10 cellular contexts compared by ENCODE assay signal in the genomic region with DNA sequence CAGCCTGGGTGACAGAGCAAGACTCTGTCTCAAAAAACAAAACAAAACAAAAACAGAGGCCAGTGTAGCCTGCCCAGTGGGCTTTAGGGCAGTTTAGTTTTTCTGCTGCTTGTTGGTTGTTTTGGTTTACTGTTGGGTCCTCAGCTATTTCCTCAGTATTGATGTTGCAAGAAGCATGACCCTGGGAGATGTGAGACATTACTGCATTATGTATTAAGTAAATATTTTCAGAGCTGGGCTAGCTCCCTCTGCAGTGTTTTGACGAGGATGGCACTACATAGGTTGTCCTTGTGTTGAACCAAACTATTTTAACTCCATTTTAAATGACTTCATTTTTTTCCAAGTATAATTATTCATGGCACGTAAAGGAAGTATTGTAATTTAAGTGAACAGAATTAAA. TPM values are rescaled to one million over a fixed set of nuclear protein-coding genes. Genes with fewer than 3 reads are reported as not detected.
DNase-seq lines count a peak whose midpoint lies in the region; ATAC-seq and TF ChIP-seq lines count a peak whose summit lies in the region.
"Had no signal": no experiment of that assay in that cellular context is flagged by ENCODE, and none has a peak within 500 bp of the region (broad histone marks: within the 10 kb centered on the region; RNA-seq: fewer than 3 reads in every experiment).

No MANE protein-coding gene starts in this region.

- H3K4me1 ChIP-seq in Peyer's patch, result peaks cover 0 to 22% (median 0%) of the 10 kb centered on the region in 4 donors
- H3K4me1 ChIP-seq in spleen, result peaks cover 7 to 63% (median 48%) of the 10 kb centered on the region in 6 donors

- no peak for ATAC-seq in HG03354 (IDR thresholded peaks at IDR 0.05; ENCODE audit: poor library complexity, severe bottlenecking, unreplicated experiment)

- intact Hi-C loops in spleen (cut with DNase I; ENCODE audit: low total_unique reads), result no loop called here

- H3K27ac ChIP-seq in Peyer's patch (peak overlapping the region in 3 of 4 donors; percentile 3 to 36 (median 25)), spleen (peak overlapping the region in 6 of 8 donors; percentile 30 to 71 (median 44))
- H3K27ac ChIP-seq: HL-60 had no signal

- DNase-seq in GM04503 (ENCODE audit: low read depth) (peak; percentile 48), Peyer's patch (no peak), fibroblast of mammary gland (ENCODE audit: low read depth) (peak; percentile 84), spleen (no peak), NCI-H82 (lab: John Stamatoyannopoulos, UW) (no peak), SKM-1 treated with dmso at 0.1 percent for 144 hours (lab: John Stamatoyannopoulos, UW; ENCODE audit: unreplicated experiment) (no peak)
- DNase-seq: anterior cingulate cortex, NCI-H2171 treated with DMSO at 0.1 percent for 48 hours had no signal

- TF ChIP-seq POLR2A in Peyer's patch (IDR thresholded peaks at IDR 0.05) (no peak), spleen (IDR thresholded peaks at IDR 0.05) (no peak)

- TF ChIP-seq CTCF in Peyer's patch (IDR thresholded peaks at IDR 0.05) (peak in 2 of 6 experiments; percentile 6 to 8), fibroblast of mammary gland (conservative IDR thresholded peaks at IDR 0.05; ENCODE audit: control insufficient read depth, insufficient read depth, low read depth, low read length) (peak; percentile 38), spleen (IDR thresholded peaks at IDR 0.05 in 8 of 11, conservative IDR thresholded peaks at IDR 0.05 in 3 of 11) (peak in 1 of 11 experiments; percentile 9)

- WGBS in spleen, 5 donors, result 54 to 69% (median 59%) methylated on average over 2 of the region's 2 CpGs

- H3K36me3 ChIP-seq in Peyer's patch (no peaks in the 10 kb centered on the region), spleen (no peaks in the 10 kb centered on the region)

- no peaks in the 10 kb centered on the region for H3K9me3 ChIP-seq in Peyer's patch
- no peaks in the 10 kb centered on the region for H3K9me3 ChIP-seq in spleen

- H3K4me3 ChIP-seq in Peyer's patch, result no peak overlapping the region
- no peak overlapping the region for H3K4me3 ChIP-seq in fibroblast of mammary gland (ENCODE audit: control insufficient read depth, low read depth, low read length)
- no peak overlapping the region for H3K4me3 ChIP-seq in spleen

- no peaks in the 10 kb centered on the region for H3K27me3 ChIP-seq in Peyer's patch
- no peaks in the 10 kb centered on the region for H3K27me3 ChIP-seq in spleen (replicated peaks in 1 of 7)

RNA-seq across cellular contexts. Expression of gene AKAP9, which starts 4.8 kb away (rescaled TPM):
- total RNA-seq in Peyer's patch (100 to 1,000 TPM; 188 to 236 (median 192) TPM), spleen (100 to 1,000 TPM in 1 of 7 donors, 10 to 100 TPM in 6; 61.8 to 100 (median 73.7) TPM)
- polyA plus RNA-seq in spleen, result 10 to 100 TPM in 2 of 3 donors, 1 to 10 TPM in 1; 7.5 to 13.2 (median 12.5) TPM

Comparison
In these comparisons a context has a peak if more than half of its experiments do, and no peak if none do; other contexts are left out.
1. DNase-seq: peak in GM04503 (single experiment) and fibroblast of mammary gland (single experiment); none in Peyer's patch (0 of 3), spleen (single experiment), NCI-H82 (single experiment) and SKM-1 treated with dmso at 0.1 percent for 144 hours (single experiment).